Comparison of ENCODE assay signal across 11 cellular contexts in the genomic region with DNA sequence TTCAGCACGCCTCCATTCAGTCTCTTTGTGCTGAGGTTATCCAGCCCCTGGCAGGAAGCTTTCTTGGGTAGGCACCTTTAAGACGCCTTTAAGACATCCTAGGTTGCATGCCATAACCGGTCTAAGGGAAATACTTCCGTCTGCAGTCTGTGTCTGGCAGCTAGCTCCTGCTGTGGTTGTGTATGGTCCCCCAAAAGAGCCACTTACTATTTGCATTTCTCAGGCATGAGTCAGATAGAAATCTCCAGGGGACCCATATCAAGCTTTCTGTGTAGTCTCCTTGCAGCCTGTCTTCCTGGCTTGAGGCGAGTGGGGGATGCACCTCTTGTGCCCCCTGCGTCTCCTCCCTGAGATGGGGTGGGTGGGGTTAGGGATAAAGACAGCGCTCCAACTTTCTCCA. TPM values are rescaled to one million over a fixed set of nuclear protein-coding genes. Genes with fewer than 3 reads are reported as not detected.
DNase-seq lines count a peak whose midpoint lies in the region; ATAC-seq and TF ChIP-seq lines count a peak whose summit lies in the region.
"Had no signal": no experiment of that assay in that cellular context is flagged by ENCODE, and none has a peak within 500 bp of the region (broad histone marks: within the 10 kb centered on the region; RNA-seq: fewer than 3 reads in every experiment).

No MANE protein-coding gene starts in this region.

- H3K9me3 Mint-ChIP-seq in HFFc6 (peaks cover 28% of the 10 kb centered on the region), CD14-positive monocyte (peaks cover 0 to 2% (median 1%) of the 10 kb centered on the region in 7 donors)

- H3K4me1 ChIP-seq in foreskin keratinocyte: no peaks in the 10 kb centered on the region

- H3K4me3 Mint-ChIP-seq in HFFc6 (peak overlapping the region; percentile 16; the same call in 1 of the 2 replicates), CD14-positive monocyte (no peak overlapping the region)
- H3K4me3 Mint-ChIP-seq: IgD-negative memory B cell had no signal

- no peak overlapping the region for H3K27ac ChIP-seq in foreskin keratinocyte

- H3K27me3 Mint-ChIP-seq in HFFc6 (ENCODE audit: insufficient read depth) (no peaks in the 10 kb centered on the region; the same call in 1 of the 2 replicates), CD14-positive monocyte (ENCODE audit: low read depth in 3 of 3) (peaks cover 2 to 6% (median 4%) of the 10 kb centered on the region in 3 donors)

- ATAC-seq in GM18867 (IDR thresholded peaks at IDR 0.05; ENCODE audit: unreplicated experiment) (peak; percentile 89), HG03565 (IDR thresholded peaks at IDR 0.05; ENCODE audit: unreplicated experiment) (peak; percentile 97), foreskin keratinocyte (no peak)
- ATAC-seq: mucosa of descending colon had no signal

- no peaks in the 10 kb centered on the region for H3K4me1 Mint-ChIP-seq in HFFc6 (ENCODE audit: low read depth)
- no peaks in the 10 kb centered on the region for H3K4me1 Mint-ChIP-seq in CD14-positive monocyte
- H3K4me1 Mint-ChIP-seq: IgD-negative memory B cell had no signal

- H3K27ac Mint-ChIP-seq in HFFc6 (no peak overlapping the region), CD14-positive monocyte (peak overlapping the region in 1 of 7 donors; percentile 9)
- H3K27ac Mint-ChIP-seq: IgD-negative memory B cell had no signal

- intact Hi-C loops in CD14-positive monocyte (cut with micrococcal nuclease): no loop called here

- TF ChIP-seq CTCF in HFFc6 (IDR thresholded peaks at IDR 0.05): no peak
- no peak for TF ChIP-seq CTCF in CD14-positive monocyte (IDR thresholded peaks at IDR 0.05)
- TF ChIP-seq CTCF in foreskin keratinocyte (conservative IDR thresholded peaks at IDR 0.05): no peak

- DNase-seq in HFFc6 (no peak), iris pigment epithelial cell (ENCODE audit: low read depth) (peak; percentile 2), CD14-positive monocyte (ENCODE audit: low spot score) (no peak), foreskin keratinocyte (no peak), NCI-H82 treated with DMSO at 0.1 percent for 48 hours (lab: John Stamatoyannopoulos, UW; ENCODE audit: unreplicated experiment) (no peak)
- no peak for DNase-seq in activated T-cell treated with anti-CD3 and anti-CD28 coated beads, Interleukin-2, amount 50 U/mL, for 48 hours
- DNase-seq: mucosa of descending colon; stimulated activated CD4-positive, alpha-beta T cell treated with anti-CD3 and anti-CD28 coated beads, Interleukin-4, amount 100 ng/mL, for 4 hours had no signal

- H3K36me3 Mint-ChIP-seq in HFFc6 (ENCODE audit: low read depth) (no peaks in the 10 kb centered on the region), CD14-positive monocyte (no peaks in the 10 kb centered on the region)

- H3K27me3 ChIP-seq in foreskin keratinocyte: no peaks in the 10 kb centered on the region

RNA-seq across cellular contexts. Expression of gene RYR2, which starts 10.0 kb away (rescaled TPM):
- under 1 TPM in 2 of 6 experiments, not detected in 4; 0.05 to 0.17 TPM for total RNA-seq in HFFc6 (2021; fragmentation: NEBNext Ultra II Directional; extraction: Animal tissue kit (Norgen Biotek cat#: 25700))
- polyA plus RNA-seq in CD14-positive monocyte: not detected
- not detected in 2 replicates for total RNA-seq in foreskin keratinocyte
- polyA plus RNA-seq in foreskin keratinocyte: not detected in 2 replicates
- polyA plus RNA-seq: IgD-negative memory B cell had no signal

RNA-seq across cellular contexts. Expression of gene MT1HL1, which starts 27.8 kb away (rescaled TPM):
- not detected for total RNA-seq in HFFc6 (2021; fragmentation: NEBNext Ultra II Directional; extraction: Animal tissue kit (Norgen Biotek cat#: 25700))
- not detected for polyA plus RNA-seq in CD14-positive monocyte
- not detected in 2 replicates for total RNA-seq in foreskin keratinocyte
- polyA plus RNA-seq in foreskin keratinocyte: not detected in 2 replicates
- total RNA-seq: mucosa of descending colon had no signal
- polyA plus RNA-seq: IgD-negative memory B cell had no signal
